Comparison of ENCODE assay signal across 1 cellular context in the genomic region with DNA sequence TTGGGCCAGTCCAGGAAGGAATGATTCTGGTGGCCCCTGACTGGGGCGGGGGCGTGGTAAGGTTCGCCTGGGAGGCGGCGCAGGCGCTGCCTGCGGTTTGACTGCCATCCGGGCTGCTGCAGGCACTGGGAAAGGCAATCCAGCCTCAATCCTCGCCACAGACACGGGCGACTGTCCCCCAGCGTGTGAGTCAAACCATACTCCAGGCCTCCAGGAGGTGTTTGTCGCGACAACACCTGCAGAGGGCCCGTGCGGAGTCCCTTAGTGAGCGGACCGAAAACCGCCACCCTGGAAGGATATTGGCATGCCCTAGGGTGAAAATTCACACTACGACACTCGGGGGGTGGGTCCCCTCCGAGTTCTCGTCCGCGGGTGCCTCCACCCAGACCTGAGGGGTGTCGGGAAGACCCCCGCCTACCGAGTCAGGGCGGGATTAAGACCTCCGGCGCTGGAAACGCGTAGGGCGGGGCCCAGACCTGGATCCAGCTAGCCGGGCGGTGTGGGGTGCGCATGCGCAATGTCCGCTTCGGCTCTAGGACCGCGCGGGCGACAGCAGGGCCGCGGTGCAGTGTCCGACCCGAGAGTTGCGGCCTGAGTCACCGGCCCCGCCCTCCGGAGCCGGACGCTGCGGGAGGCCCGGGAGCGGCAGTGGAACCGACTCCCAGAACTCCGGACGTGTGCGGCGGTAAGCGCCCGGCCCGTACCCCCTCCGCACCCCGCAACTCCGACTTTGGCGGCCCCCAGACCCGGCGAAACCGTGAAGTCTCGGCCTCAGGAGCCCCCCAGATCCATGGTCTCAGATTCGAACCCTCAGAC.
TF ChIP-seq lines count a peak whose summit lies in the region.

Gene CAPNS1, plus strand, starts transcription at position 594 of the 816 bp plus-strand sequence. CDS start 946 bp downstream, outside the sequence.

TF ChIP-seq in K562, 482 proteins besides CTCF, POLR2A, EP300 and RAD21 (continued from another document and continues in another):
- TF ChIP-seq RBBP5 (IDR thresholded peaks at IDR 0.05; ENCODE audit: borderline replicate concordance, insufficient read depth, low read length, poor library complexity, severe bottlenecking) (peak; percentile 30), HNRNPH1 (optimal IDR thresholded peaks at IDR 0.05; ENCODE audit: low read depth, low read length) (no peak), STAT6 (CRISPR knock-in tag; IDR thresholded peaks at IDR 0.05) (no peak), MCM3 (IDR thresholded peaks at IDR 0.05) (no peak), ZNF778 (CRISPR knock-in tag; IDR thresholded peaks at IDR 0.05) (no peak), MNT (conservative IDR thresholded peaks at IDR 0.05) (peak in 1 of 2 experiments; percentile 74; a peak in 2 of 4 replicates), ZNF165 (CRISPR knock-in tag; IDR thresholded peaks at IDR 0.05; ENCODE audit: borderline replicate concordance) (no peak), CBX8 (IDR thresholded peaks at IDR 0.05; ENCODE audit: borderline replicate concordance, extremely low read depth, low read depth, low read length, poor library complexity, severe bottlenecking) (no peak), TEAD4 (IDR thresholded peaks at IDR 0.05; ENCODE audit: low read length) (no peak), TEAD4 (CRISPR knock-in tag; IDR thresholded peaks at IDR 0.05; ENCODE audit: borderline replicate concordance) (no peak), UBTF (IDR thresholded peaks at IDR 0.05; ENCODE audit: borderline replicate concordance in 1 of 2, low read depth in 2 of 2, low read length in 2 of 2) (peak in 1 of 2 experiments; percentile 80; a peak in 2 of 4 replicates), ZNF316 (IDR thresholded peaks at IDR 0.05) (0 out of 2 replicates have a peak, but pooled peaks have one; percentile 4), HDAC3 (IDR thresholded peaks at IDR 0.05; ENCODE audit: borderline replicate concordance, partially characterized antibody) (no peak), TOE1 (IDR thresholded peaks at IDR 0.05; ENCODE audit: borderline replicate concordance) (peak; percentile 98), TOE1 (CRISPR knock-in tag; IDR thresholded peaks at IDR 0.05; ENCODE audit: borderline replicate concordance, low read depth) (no peak), U2AF2 (optimal IDR thresholded peaks at IDR 0.05; ENCODE audit: low read depth, low read length) (no peak), EZH2 (IDR thresholded peaks at IDR 0.05; ENCODE audit: borderline replicate concordance, low read depth, low read length) (no peak), SUPT5H (IDR thresholded peaks at IDR 0.05) (peak; percentile 88), SMARCA4 (IDR thresholded peaks at IDR 0.05) (0 out of 2 replicates have a peak, but pooled peaks have one; percentile 7), CAMTA2 (CRISPR knock-in tag; conservative IDR thresholded peaks at IDR 0.05) (peak; percentile 88; the same call in 1 of the 2 replicates), PATZ1 (CRISPR knock-in tag; IDR thresholded peaks at IDR 0.05; ENCODE audit: borderline replicate concordance) (no peak), MLX (CRISPR knock-in tag; conservative IDR thresholded peaks at IDR 0.05) (no peak), ZNF318 (IDR thresholded peaks at IDR 0.05; ENCODE audit: borderline replicate concordance in 1 of 2, low read depth in 1 of 2) (no peak), ZBTB1 (CRISPR knock-in tag; IDR thresholded peaks at IDR 0.05; ENCODE audit: borderline replicate concordance, low read depth) (peak; percentile 78), CSDE1 (IDR thresholded peaks at IDR 0.05) (no peak), STAG1 (CRISPR knock-in tag; IDR thresholded peaks at IDR 0.05; ENCODE audit: borderline replicate concordance) (no peak), DLX4 (CRISPR knock-in tag; IDR thresholded peaks at IDR 0.05) (no peak)
- TF ChIP-seq, protein P1, sequence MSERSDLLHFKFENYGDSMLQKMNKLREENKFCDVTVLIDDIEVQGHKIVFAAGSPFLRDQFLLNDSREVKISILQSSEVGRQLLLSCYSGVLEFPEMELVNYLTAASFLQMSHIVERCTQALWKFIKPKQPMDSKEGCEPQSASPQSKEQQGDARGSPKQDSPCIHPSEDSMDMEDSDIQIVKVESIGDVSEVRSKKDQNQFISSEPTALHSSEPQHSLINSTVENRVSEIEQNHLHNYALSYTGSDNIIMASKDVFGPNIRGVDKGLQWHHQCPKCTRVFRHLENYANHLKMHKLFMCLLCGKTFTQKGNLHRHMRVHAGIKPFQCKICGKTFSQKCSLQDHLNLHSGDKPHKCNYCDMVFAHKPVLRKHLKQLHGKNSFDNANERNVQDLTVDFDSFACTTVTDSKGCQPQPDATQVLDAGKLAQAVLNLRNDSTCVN (CRISPR knock-in tag; IDR thresholded peaks at IDR 0.05), result no peak
- TF ChIP-seq, protein P2, sequence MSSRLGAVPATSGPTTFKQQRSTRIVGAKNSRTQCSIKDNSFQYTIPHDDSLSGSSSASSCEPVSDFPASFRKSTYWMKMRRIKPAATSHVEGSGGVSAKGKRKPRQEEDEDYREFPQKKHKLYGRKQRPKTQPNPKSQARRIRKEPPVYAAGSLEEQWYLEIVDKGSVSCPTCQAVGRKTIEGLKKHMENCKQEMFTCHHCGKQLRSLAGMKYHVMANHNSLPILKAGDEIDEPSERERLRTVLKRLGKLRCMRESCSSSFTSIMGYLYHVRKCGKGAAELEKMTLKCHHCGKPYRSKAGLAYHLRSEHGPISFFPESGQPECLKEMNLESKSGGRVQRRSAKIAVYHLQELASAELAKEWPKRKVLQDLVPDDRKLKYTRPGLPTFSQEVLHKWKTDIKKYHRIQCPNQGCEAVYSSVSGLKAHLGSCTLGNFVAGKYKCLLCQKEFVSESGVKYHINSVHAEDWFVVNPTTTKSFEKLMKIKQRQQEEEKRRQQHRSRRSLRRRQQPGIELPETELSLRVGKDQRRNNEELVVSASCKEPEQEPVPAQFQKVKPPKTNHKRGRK (tag; IDR thresholded peaks at IDR 0.05), result no peak
